8 cellular contexts compared by ENCODE assay signal in the genomic region with DNA sequence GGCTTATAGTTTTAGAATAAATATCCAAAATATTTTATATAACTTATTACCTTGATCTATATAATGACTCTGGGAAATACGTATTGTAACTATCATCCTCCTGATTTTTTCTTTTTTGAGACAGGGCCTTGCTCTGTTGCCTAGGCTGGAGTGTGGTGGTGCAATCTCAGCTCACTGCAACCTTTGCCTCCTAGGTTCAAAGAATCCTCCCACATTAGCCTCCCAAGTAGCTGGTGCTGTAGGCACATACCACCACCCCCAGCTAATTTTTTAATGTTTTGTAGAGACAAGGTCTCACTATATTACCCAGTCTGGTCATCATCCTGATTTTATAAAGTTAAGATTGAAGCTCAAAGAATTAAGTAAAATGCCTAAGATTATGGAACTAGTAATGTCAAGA.
"Had no signal": no experiment of that assay in that cellular context is flagged by ENCODE, and none has a peak within 500 bp of the region (broad histone marks: within the 10 kb centered on the region; RNA-seq: fewer than 3 reads in every experiment).

No MANE protein-coding gene starts in this region.

- H3K4me3 ChIP-seq: GM12878 had no signal

- DNase-seq: GDM1, GF-D8 had no signal

- ATAC-seq: GM12878 had no signal

- FAIRE-seq: G401.6, GM12878, GM12891, GM12892, GM18507, GM19239 had no signal
